23 cellular contexts compared by ENCODE assay signal in the genomic region with DNA sequence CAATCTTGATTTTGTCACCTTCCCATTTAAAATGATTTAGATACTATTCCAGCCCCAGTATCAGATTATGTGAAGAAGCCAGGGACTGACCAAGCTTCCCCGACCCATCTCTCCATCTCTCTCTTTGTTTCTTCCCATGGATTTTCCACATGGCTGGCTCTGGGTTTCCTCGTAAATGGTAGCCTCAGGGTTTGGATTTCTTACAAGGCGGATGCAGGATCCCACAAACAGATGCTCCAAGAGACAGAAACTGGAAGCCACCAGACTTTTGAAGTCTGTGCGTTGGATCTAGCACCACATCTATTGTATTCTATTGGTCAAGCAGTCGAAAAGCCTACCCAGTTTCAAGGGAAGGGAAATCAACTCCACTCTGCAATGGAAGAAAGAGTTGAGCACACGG. TPM values are rescaled to one million over a fixed set of nuclear protein-coding genes. Genes with fewer than 3 reads are reported as not detected.
DNase-seq lines count a peak whose midpoint lies in the region; ATAC-seq and TF ChIP-seq lines count a peak whose summit lies in the region.
"Had no signal": no experiment of that assay in that cellular context is flagged by ENCODE, and none has a peak within 500 bp of the region (broad histone marks: within the 10 kb centered on the region; RNA-seq: fewer than 3 reads in every experiment).

No MANE protein-coding gene starts in this region.

- ATAC-seq in GM21529 (IDR thresholded peaks at IDR 0.05; ENCODE audit: unreplicated experiment) (no peak), left lobe of liver (no peak), upper lobe of right lung (no peak)
- ATAC-seq: GM12878 had no signal

- H3K36me3 ChIP-seq in upper lobe of right lung: no peaks in the 10 kb centered on the region
- H3K36me3 ChIP-seq: BE2C, BLaER1 had no signal

- H3K4me3 ChIP-seq in upper lobe of right lung: no peak overlapping the region
- H3K4me3 ChIP-seq: BLaER1, GM12878 had no signal

- no peaks in the 10 kb centered on the region for H3K4me1 ChIP-seq in upper lobe of right lung
- H3K4me1 ChIP-seq: BE2C, BLaER1 had no signal

- no peak for TF ChIP-seq CTCF in upper lobe of right lung (IDR thresholded peaks at IDR 0.05)

- H3K27me3 ChIP-seq in upper lobe of right lung: no peaks in the 10 kb centered on the region
- H3K27me3 ChIP-seq: BE2C, BLaER1 had no signal

- H3K27ac ChIP-seq in upper lobe of right lung: no peak overlapping the region
- H3K27ac ChIP-seq: BLaER1 had no signal

- no peaks in the 10 kb centered on the region for H3K9me3 ChIP-seq in upper lobe of right lung
- H3K9me3 ChIP-seq: BE2C, BLaER1 had no signal

- DNase-seq in EL: peak; percentile 3
- DNase-seq in RPMI7951 (ENCODE audit: low read depth): peak; percentile 81
- DNase-seq in left lobe of liver (ENCODE audit: low spot score): no peak
- no peak for DNase-seq in upper lobe of right lung
- DNase-seq: 8988T; ACHN; BE2C; C1 segment of cervical spinal cord; CD4-positive, alpha-beta memory T cell; CD4-positive, CD25-positive, alpha-beta regulatory T cell; CD8-positive, alpha-beta memory T cell; COR-L47; DMS 273 treated with DMSO at 0.1 percent for 48 hours; DMS153; DMS53; DMS79; DND-41; GDM1 had no signal

- intact Hi-C loops in upper lobe of right lung (cut with DNase I): no loop called here

RNA-seq across cellular contexts. Expression of a gene that starts 46.0 kb away (rescaled TPM):
- total RNA-seq in RPMI7951 (2014; rRNA removed; shearing (Covaris generic)): not detected in 2 replicates
- total RNA-seq in left lobe of liver (not detected), upper lobe of right lung (0.35 TPM)
- total RNA-seq: CD4-positive, alpha-beta memory T cell; CD4-positive, CD25-positive, alpha-beta regulatory T cell; CD8-positive, alpha-beta memory T cell; Daoy; G401; GM12878 had no signal

Comparison
In these comparisons a context has a peak if more than half of its experiments do, and no peak if none do; other contexts are left out.
1. DNase-seq: peak in EL (single experiment) and RPMI7951 (single experiment); none in left lobe of liver (single experiment) and upper lobe of right lung (single experiment).